In genomic region chr11:79973701-79974626, GRCh38 we compare ENCODE assay signal across 11 cellular contexts.
DNase-seq lines count a peak whose midpoint lies in the region; ATAC-seq and TF ChIP-seq lines count a peak whose summit lies in the region.
"Had no signal": no experiment of that assay in that cellular context is flagged by ENCODE, and none has a peak within 500 bp of the region (broad histone marks: within the 10 kb centered on the region; RNA-seq: fewer than 3 reads in every experiment).

No MANE protein-coding gene starts in this region.

- CTCF ChIA-PET in AG04449 (lab: Yijun Ruan, JAX): no interaction called here

- POLR2A ChIA-PET in AG04449 (lab: Yijun Ruan, JAX): no interaction called here

- no peak for ATAC-seq in GM18867 (IDR thresholded peaks at IDR 0.05; ENCODE audit: unreplicated experiment)

- DNase-seq in AG04449 (ENCODE audit: low read depth, low spot score) (no peak), NCI-H2029 (lab: John Stamatoyannopoulos, UW) (peak; percentile 85), coronary artery (ENCODE audit: low spot score) (no peak), left kidney (ENCODE audit: low read depth, low spot score) (peak; percentile 15), GOT3 (lab: John Stamatoyannopoulos, UW) (no peak), NCI-H187 treated with DMSO at 0.1 percent for 48 hours (lab: John Stamatoyannopoulos, UW) (no peak)
- DNase-seq in stimulated activated naive CD4-positive, alpha-beta T cell (lab: John Stamatoyannopoulos, UW): no peak
- DNase-seq: activated naive CD4-positive, alpha-beta T cell treated with Interleukin-2 at 50 U/mL for 16 hours had no signal

- H3K27ac ChIP-seq in coronary artery: no peak overlapping the region
- H3K27ac ChIP-seq: BLaER1 treated with 17β-estradiol and CSF1 and Interleukin-3, amounts not matched to agents 10 nM and 100 nM; suprapubic skin had no signal

- H3K4me3 ChIP-seq in AG04449 (ENCODE audit: low read depth, low read length) (peak overlapping the region; percentile 29), coronary artery (peak overlapping the region; percentile 2)
- H3K4me3 ChIP-seq: BLaER1 treated with 17β-estradiol and CSF1 and Interleukin-3, amounts not matched to agents 10 nM and 100 nM; suprapubic skin had no signal

- TF ChIP-seq CTCF in AG04449 (IDR thresholded peaks at IDR 0.05; ENCODE audit: insufficient read depth, low read length, missing control alignments) (no peak), coronary artery (IDR thresholded peaks at IDR 0.05) (no peak)

Comparison
In these comparisons a context has a peak if more than half of its experiments do, and no peak if none do; other contexts are left out.
1. DNase-seq: peak in NCI-H2029 (single experiment) and left kidney (single experiment); none in AG04449 (single experiment), coronary artery (single experiment), GOT3 (single experiment), NCI-H187 treated with DMSO at 0.1 percent for 48 hours (single experiment) and stimulated activated naive CD4-positive, alpha-beta T cell (0 of 6).